In the genomic region with DNA sequence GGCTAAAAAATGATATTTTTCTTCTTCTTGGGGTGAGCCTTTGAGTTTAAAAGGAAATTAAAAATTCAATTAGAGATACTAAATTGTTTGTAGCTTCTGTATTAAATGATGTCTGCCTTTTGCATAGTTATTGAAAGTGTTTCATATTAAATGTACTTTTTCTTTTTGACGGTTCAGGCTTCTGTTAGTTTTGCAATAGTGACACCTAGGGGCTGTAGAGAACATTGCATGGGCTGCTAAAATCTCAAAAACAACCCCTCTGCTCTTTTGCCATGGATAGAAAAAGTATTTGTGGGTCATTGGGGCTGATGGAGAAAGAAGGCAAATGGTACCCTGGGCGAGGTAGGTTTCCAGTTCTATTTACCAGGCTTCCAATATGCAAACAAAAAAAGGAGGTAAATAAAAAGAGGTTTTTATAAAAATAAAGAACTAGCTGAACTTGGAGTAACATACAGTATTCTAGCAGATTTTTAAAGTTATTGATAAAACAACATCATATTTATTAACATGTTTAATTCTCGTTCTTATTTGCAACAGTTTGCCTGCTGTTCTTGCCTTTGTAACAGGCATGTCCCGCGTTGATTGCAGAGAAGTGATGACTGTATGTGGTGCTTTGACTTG, we compare ENCODE assay signal across 7 cellular contexts.
A peak's percentile ranks its signal among the peaks of the same experiment; 100 is the strongest.
DNase-seq lines count a peak whose midpoint lies in the region; ATAC-seq and TF ChIP-seq lines count a peak whose summit lies in the region.

No MANE protein-coding gene starts in this region.

- TF ChIP-seq CTCF in RWPE1 (conservative IDR thresholded peaks at IDR 0.05; ENCODE audit: low read depth), result peak; percentile 91

- DNase-seq in EH (ENCODE audit: low read depth) (peak; percentile 62), Kasumi-1 (lab: John Stamatoyannopoulos, UW) (peak; percentile 83 to 86), RWPE1 (ENCODE audit: low spot score) (peak; percentile 61), dermis microvascular lymphatic vessel endothelial cell (ENCODE audit: low read depth in 2 of 2) (peak; percentile 48 to 58), middle frontal gyrus (ENCODE audit: extremely low spot score, low spot score) (peak; percentile 33)

- ATAC-seq in HG03520 (IDR thresholded peaks at IDR 0.05; ENCODE audit: unreplicated experiment) (no peak), GM19397 (IDR thresholded peaks at IDR 0.05; ENCODE audit: unreplicated experiment) (no peak)

- no peak overlapping the region for H3K27ac ChIP-seq in RWPE1

- POLR2A ChIA-PET in RWPE1 (lab: Yijun Ruan, JAX; ENCODE audit: low non-redundant PET), result no interaction called here

- CTCF ChIA-PET in RWPE1 (lab: Yijun Ruan, JAX), result interaction anchor here (0.6 to 1.7 kb wide), 17 partner anchors 9 to 851 kb away, joined by 3 to 6 read pairs (median 4); no protein-coding TSS in a partner anchor

Comparison
In these comparisons a context has a peak if more than half of its experiments do, and no peak if none do; other contexts are left out.
1. DNase-seq: peak in every context shown above with its lines; median percentile 84 in Kasumi-1; 62 in EH; 61 in RWPE1; 53 in dermis microvascular lymphatic vessel endothelial cell; 33 in middle frontal gyrus.